In the genomic region with DNA sequence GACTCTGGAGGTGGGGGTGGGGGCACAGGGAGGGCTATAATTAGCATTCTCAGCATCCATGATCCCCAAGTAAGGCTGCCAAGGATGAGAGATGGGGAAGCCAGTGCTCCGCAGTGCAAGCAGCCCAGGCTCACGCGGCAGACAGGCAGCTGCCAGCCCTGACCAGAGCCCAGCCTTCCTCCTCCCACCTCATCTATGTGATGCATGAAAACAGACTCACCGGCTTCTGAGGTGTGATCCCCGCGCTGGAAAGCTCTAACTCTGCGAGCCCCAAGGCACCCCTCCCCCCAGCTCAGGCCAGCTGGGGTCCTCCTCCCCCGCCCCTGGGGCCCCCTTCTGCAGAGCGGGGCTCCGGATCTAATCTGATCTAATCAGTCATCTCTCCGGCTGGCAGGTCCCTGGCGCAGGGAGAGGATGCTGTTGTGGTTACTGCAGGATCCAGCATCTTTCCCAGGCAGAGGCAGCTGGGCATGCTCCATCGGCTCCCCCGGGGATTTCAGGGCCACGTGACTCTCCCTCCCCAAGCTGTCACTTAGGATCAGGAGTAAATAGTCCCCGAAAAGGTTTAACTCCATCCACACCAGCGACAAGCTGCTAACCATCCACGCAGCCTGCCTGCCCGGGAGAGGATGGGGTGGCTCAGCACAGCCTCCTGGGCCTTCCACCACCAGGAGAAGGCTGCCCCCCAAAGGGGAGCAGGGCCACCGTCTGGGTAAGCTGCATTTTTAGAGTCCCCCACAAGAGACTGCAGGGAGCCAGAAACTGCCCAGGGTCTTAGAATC, we compare ENCODE assay signal across 9 cellular contexts. TPM values are rescaled to one million over a fixed set of nuclear protein-coding genes. Genes with fewer than 3 reads are reported as not detected.
A peak's percentile ranks its signal among the peaks of the same experiment; 100 is the strongest.
DNase-seq lines count a peak whose midpoint lies in the region; ATAC-seq and TF ChIP-seq lines count a peak whose summit lies in the region.
"Had no signal": no experiment of that assay in that cellular context is flagged by ENCODE, and none has a peak within 500 bp of the region (broad histone marks: within the 10 kb centered on the region; RNA-seq: fewer than 3 reads in every experiment).

A gene with protein sequence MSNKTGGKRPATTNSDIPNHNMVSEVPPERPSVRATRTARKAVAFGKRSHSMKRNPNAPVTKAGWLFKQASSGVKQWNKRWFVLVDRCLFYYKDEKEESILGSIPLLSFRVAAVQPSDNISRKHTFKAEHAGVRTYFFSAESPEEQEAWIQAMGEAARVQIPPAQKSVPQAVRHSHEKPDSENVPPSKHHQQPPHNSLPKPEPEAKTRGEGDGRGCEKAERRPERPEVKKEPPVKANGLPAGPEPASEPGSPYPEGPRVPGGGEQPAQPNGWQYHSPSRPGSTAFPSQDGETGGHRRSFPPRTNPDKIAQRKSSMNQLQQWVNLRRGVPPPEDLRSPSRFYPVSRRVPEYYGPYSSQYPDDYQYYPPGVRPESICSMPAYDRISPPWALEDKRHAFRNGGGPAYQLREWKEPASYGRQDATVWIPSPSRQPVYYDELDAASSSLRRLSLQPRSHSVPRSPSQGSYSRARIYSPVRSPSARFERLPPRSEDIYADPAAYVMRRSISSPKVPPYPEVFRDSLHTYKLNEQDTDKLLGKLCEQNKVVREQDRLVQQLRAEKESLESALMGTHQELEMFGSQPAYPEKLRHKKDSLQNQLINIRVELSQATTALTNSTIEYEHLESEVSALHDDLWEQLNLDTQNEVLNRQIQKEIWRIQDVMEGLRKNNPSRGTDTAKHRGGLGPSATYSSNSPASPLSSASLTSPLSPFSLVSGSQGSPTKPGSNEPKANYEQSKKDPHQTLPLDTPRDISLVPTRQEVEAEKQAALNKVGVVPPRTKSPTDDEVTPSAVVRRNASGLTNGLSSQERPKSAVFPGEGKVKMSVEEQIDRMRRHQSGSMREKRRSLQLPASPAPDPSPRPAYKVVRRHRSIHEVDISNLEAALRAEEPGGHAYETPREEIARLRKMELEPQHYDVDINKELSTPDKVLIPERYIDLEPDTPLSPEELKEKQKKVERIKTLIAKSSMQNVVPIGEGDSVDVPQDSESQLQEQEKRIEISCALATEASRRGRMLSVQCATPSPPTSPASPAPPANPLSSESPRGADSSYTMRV (minus strand): TSS at position 456 of the 782 bp plus-strand sequence. CDS start 86,202 bp downstream, outside the sequence.

- DNase-seq in D341Med (ENCODE audit: low spot score), result peak; percentile 89
- peak; percentile 98 for DNase-seq in NCI-H1694 treated with DMSO at 0.1 percent for 48 hours (lab: John Stamatoyannopoulos, UW)
- peak; percentile 77 for DNase-seq in inferior parietal cortex (ENCODE audit: extremely low spot score)
- DNase-seq in tibial artery, result peak in 1 of 2 donors; percentile 78
- no peak for DNase-seq in COLO829 (ENCODE audit: low spot score)
- DNase-seq in islet precursor cell, result no peak

- TF ChIP-seq CTCF in brain (conservative IDR thresholded peaks at IDR 0.05), result peak; percentile 61 to 68
- peak; percentile 14 to 28 for TF ChIP-seq CTCF in tibial artery (IDR thresholded peaks at IDR 0.05)

- peaks cover 21% of the 10 kb centered on the region for H3K27me3 Mint-ChIP-seq in brain

- no peak within 1 kb of the TSS for H3K27ac ChIP-seq in tibial artery

- no peaks in the 10 kb centered on the region for H3K9me3 ChIP-seq in tibial artery
- H3K9me3 ChIP-seq: HAP-1 had no signal

- no peaks in the 10 kb centered on the region for H3K9me3 Mint-ChIP-seq in brain

- H3K4me1 ChIP-seq in tibial artery, result peaks cover 0 to 19% (median 15%) of the 10 kb centered on the region in 4 donors

- H3K36me3 ChIP-seq in tibial artery, result no peaks in the 10 kb centered on the region
- H3K36me3 ChIP-seq: HAP-1 had no signal

- no peaks in the 10 kb centered on the region for H3K36me3 Mint-ChIP-seq in brain

- no peak for ATAC-seq in GM21360 (IDR thresholded peaks at IDR 0.05; ENCODE audit: unreplicated experiment)

- peak within 1 kb of the TSS; percentile 80 to 100 (median 96) for H3K27ac Mint-ChIP-seq in brain

- intact Hi-C loops in tibial artery (cut with DNase I; ENCODE audit: low total_unique reads), result loop anchor here (5.0 kb wide), 2 partner anchors 102 to 142 kb away; no protein-coding TSS in a partner anchor

- no peak within 1 kb of the TSS for H3K4me3 ChIP-seq in tibial artery
- H3K4me3 ChIP-seq: HAP-1 had no signal

- peak within 1 kb of the TSS; percentile 84 to 88 (median 84) for H3K4me3 Mint-ChIP-seq in brain

- peaks cover 81% of the 10 kb centered on the region for H3K4me1 Mint-ChIP-seq in brain

- H3K27me3 ChIP-seq in tibial artery, result peaks cover 0 to 27% of the 10 kb centered on the region in 2 donors

RNA-seq across cellular contexts. Expression of the gene that starts here (rescaled TPM):
- 27.8 TPM for polyA plus RNA-seq in brain (ENCODE audit: insufficient read depth, low read depth, low replicate concordance)

Comparison
In these comparisons a context has a peak if more than half of its experiments do, and no peak if none do; other contexts are left out.
1. DNase-seq: peak in D341Med (single experiment), NCI-H1694 treated with DMSO at 0.1 percent for 48 hours (single experiment) and inferior parietal cortex (single experiment); none in COLO829 (single experiment) and islet precursor cell (single experiment).